Comparison of ENCODE assay signal across 17 cellular contexts in the genomic region with DNA sequence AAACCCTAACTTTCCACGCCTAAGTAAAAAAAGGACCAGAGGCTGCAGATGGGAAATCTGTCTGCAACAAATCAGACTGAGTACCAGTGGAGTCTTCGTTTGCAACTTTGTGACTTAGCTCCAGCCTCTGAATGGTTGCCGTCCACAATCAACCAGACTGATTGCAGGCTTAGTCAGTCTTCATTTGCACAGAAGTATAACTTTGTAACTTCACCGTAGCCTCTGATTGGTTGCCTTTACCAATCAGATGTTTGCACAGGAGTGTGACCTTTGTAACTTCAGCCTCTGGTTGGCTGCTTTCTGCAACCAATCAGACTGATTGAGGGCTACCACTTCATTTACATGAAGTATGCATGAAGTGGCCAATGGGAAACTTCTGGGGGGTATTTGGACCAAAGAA.
"Had no signal": no experiment of that assay in that cellular context is flagged by ENCODE, and none has a peak within 500 bp of the region (broad histone marks: within the 10 kb centered on the region; RNA-seq: fewer than 3 reads in every experiment).

No MANE protein-coding gene starts in this region.

- ATAC-seq: gastrocnemius medialis; heart right ventricle; left ventricle myocardium superior; stimulated activated naive CD8-positive, alpha-beta T cell treated with anti-CD3 and anti-CD28 coated beads, Interleukin-15, amount 100 ng/mL, for 72 hours had no signal

- H3K27ac ChIP-seq: gastrocnemius medialis, heart right ventricle, parathyroid adenoma, thoracic aorta had no signal

- H3K4me3 Mint-ChIP-seq: activated CD4-positive, alpha-beta memory T cell treated with anti-CD3 and anti-CD28 coated beads for 36 hours; activated naive CD8-positive, alpha-beta T cell treated with anti-CD3 and anti-CD28 coated beads for 36 hours; neural crest cell; stimulated activated naive CD8-positive, alpha-beta T cell treated with anti-CD3 and anti-CD28 coated beads, Interleukin-15, amount 100 ng/mL, for 72 hours had no signal

- DNase-seq: activated CD4-positive, alpha-beta memory T cell treated with anti-CD3 and anti-CD28 coated beads for 36 hours; activated CD4-positive, CD25-positive, alpha-beta regulatory T cell treated with anti-CD3 and anti-CD28 coated beads, Interleukin-2, amount 50 U/mL, for 72 hours; activated gamma-delta T cell; activated naive CD8-positive, alpha-beta T cell treated with anti-CD3 and anti-CD28 coated beads for 36 hours; activated T-cell treated with anti-CD3 and anti-CD28 coated beads, Interleukin-2, amount 50 U/mL, for 48 hours; aorta; gastrocnemius medialis; heart right ventricle; islet precursor cell; left ventricle myocardium superior; retina; stimulated activated CD4-positive, alpha-beta T cell treated with anti-CD3 and anti-CD28 coated beads, Interleukin-4, amount 100 ng/mL, for 4 hours; stimulated activated naive CD8-positive, alpha-beta T cell treated with anti-CD3 and anti-CD28 coated beads, Interleukin-15, amount 100 ng/mL, for 72 hours had no signal

- H3K27me3 ChIP-seq: gastrocnemius medialis had no signal

- H3K9me3 Mint-ChIP-seq: activated CD4-positive, alpha-beta memory T cell treated with anti-CD3 and anti-CD28 coated beads for 36 hours; activated naive CD8-positive, alpha-beta T cell treated with anti-CD3 and anti-CD28 coated beads for 36 hours; neural crest cell; stimulated activated naive CD8-positive, alpha-beta T cell treated with anti-CD3 and anti-CD28 coated beads, Interleukin-15, amount 100 ng/mL, for 72 hours had no signal

- H3K79me2 ChIP-seq: parathyroid adenoma had no signal

- H3K4me3 ChIP-seq: gastrocnemius medialis, heart right ventricle, thoracic aorta had no signal

- H3K27ac Mint-ChIP-seq: activated CD4-positive, alpha-beta memory T cell treated with anti-CD3 and anti-CD28 coated beads for 36 hours; activated naive CD8-positive, alpha-beta T cell treated with anti-CD3 and anti-CD28 coated beads for 36 hours had no signal

- H3K9me3 ChIP-seq: gastrocnemius medialis, heart right ventricle, thoracic aorta had no signal

- H3K9ac ChIP-seq: parathyroid adenoma had no signal

- H3K36me3 ChIP-seq: gastrocnemius medialis, heart right ventricle had no signal

- FAIRE-seq: urothelium cell line had no signal

- H3K4me1 ChIP-seq: gastrocnemius medialis, parathyroid adenoma had no signal

- H3K36me3 Mint-ChIP-seq: activated CD4-positive, alpha-beta memory T cell treated with anti-CD3 and anti-CD28 coated beads for 36 hours had no signal

- H2AFZ ChIP-seq: parathyroid adenoma had no signal
